ENCODE assay signal across 2 cellular contexts in genomic region chr1:167661527-167662436, GRCh38.
TF ChIP-seq lines count a peak whose summit lies in the region.

No MANE protein-coding gene starts in this region.

TF ChIP-seq in liver, 16 proteins besides CTCF, POLR2A, EP300 and RAD21:
- TF ChIP-seq JUND (IDR thresholded peaks at IDR 0.05) (no peak), NR2F2 (IDR thresholded peaks at IDR 0.05) (peak; percentile 29)
TF ChIP-seq in liver: peak in this region for 1.

TF ChIP-seq in HepG2, 621 proteins besides CTCF, POLR2A, EP300 and RAD21:
- TF ChIP-seq ZNF562 (CRISPR knock-in tag; IDR thresholded peaks at IDR 0.05; ENCODE audit: borderline replicate concordance): no peak
- TF ChIP-seq TAF15 (IDR thresholded peaks at IDR 0.05; ENCODE audit: low read depth, low read length, poor library complexity, severe bottlenecking): no peak
- TF ChIP-seq NFAT5 (CRISPR knock-in tag; IDR thresholded peaks at IDR 0.05): no peak
- no peak for TF ChIP-seq ZSCAN12 (CRISPR knock-in tag; IDR thresholded peaks at IDR 0.05)
- no peak for TF ChIP-seq ZNF503 (CRISPR knock-in tag; IDR thresholded peaks at IDR 0.05)
- no peak for TF ChIP-seq ZNF30 (CRISPR knock-in tag; IDR thresholded peaks at IDR 0.05)
- no peak for TF ChIP-seq KAT7 (CRISPR knock-in tag; IDR thresholded peaks at IDR 0.05; ENCODE audit: borderline replicate concordance)
- no peak for TF ChIP-seq HHEX (CRISPR knock-in tag; IDR thresholded peaks at IDR 0.05)
- TF ChIP-seq TBL1XR1 (IDR thresholded peaks at IDR 0.05; ENCODE audit: borderline replicate concordance, low read length, partially characterized antibody): no peak
- TF ChIP-seq ZNF780A (CRISPR knock-in tag; IDR thresholded peaks at IDR 0.05): no peak
- TF ChIP-seq ZNF572 (CRISPR knock-in tag; IDR thresholded peaks at IDR 0.05): no peak
- no peak for TF ChIP-seq CEBPZ (IDR thresholded peaks at IDR 0.05; ENCODE audit: low read length)
- no peak for TF ChIP-seq HOXA5 (CRISPR knock-in tag; IDR thresholded peaks at IDR 0.05)
- no peak for TF ChIP-seq ZNF773 (CRISPR knock-in tag; IDR thresholded peaks at IDR 0.05; ENCODE audit: borderline replicate concordance)
- no peak for TF ChIP-seq NR2F6 (IDR thresholded peaks at IDR 0.05)
- no peak for TF ChIP-seq NR2F6 (CRISPR knock-in tag; IDR thresholded peaks at IDR 0.05)
- TF ChIP-seq FOSL1 (CRISPR knock-in tag; IDR thresholded peaks at IDR 0.05; ENCODE audit: borderline replicate concordance): no peak
- TF ChIP-seq HMG20A (CRISPR knock-in tag; IDR thresholded peaks at IDR 0.05; ENCODE audit: borderline replicate concordance): no peak
- no peak for TF ChIP-seq TCF12 (IDR thresholded peaks at IDR 0.05)
- TF ChIP-seq TCF12 (CRISPR knock-in tag; IDR thresholded peaks at IDR 0.05): no peak
- TF ChIP-seq ZNF451 (CRISPR knock-in tag; IDR thresholded peaks at IDR 0.05): no peak
- no peak for TF ChIP-seq HES4 (CRISPR knock-in tag; IDR thresholded peaks at IDR 0.05; ENCODE audit: borderline replicate concordance)
TF ChIP-seq in HepG2: peak in this region for 0.
